Comparison of ENCODE assay signal across 1 cellular context in genomic region chr12:93214523-93215289, GRCh38.
TF ChIP-seq lines count a peak whose summit lies in the region.

No MANE protein-coding gene starts in this region.

TF ChIP-seq in HepG2, 621 proteins besides CTCF, POLR2A, EP300 and RAD21 (continued from another document and continues in another):
- TF ChIP-seq ZXDC (CRISPR knock-in tag; IDR thresholded peaks at IDR 0.05) (no peak), ZUFSP (CRISPR knock-in tag; IDR thresholded peaks at IDR 0.05; ENCODE audit: borderline replicate concordance) (no peak), FOXK2 (IDR thresholded peaks at IDR 0.05) (no peak), E2F1 (CRISPR knock-in tag; IDR thresholded peaks at IDR 0.05) (no peak), NFE2L1 (CRISPR knock-in tag; IDR thresholded peaks at IDR 0.05; ENCODE audit: borderline replicate concordance) (no peak), SIX1 (CRISPR knock-in tag; IDR thresholded peaks at IDR 0.05; ENCODE audit: borderline replicate concordance) (no peak), ZNF839 (CRISPR knock-in tag; IDR thresholded peaks at IDR 0.05; ENCODE audit: borderline replicate concordance) (no peak), STAT5B (CRISPR knock-in tag; IDR thresholded peaks at IDR 0.05) (no peak), NCOA2 (CRISPR knock-in tag; IDR thresholded peaks at IDR 0.05) (no peak), RBFOX2 (IDR thresholded peaks at IDR 0.05; ENCODE audit: low read depth, low read length) (no peak), ZFP37 (CRISPR knock-in tag; IDR thresholded peaks at IDR 0.05; ENCODE audit: borderline replicate concordance) (no peak), GATAD1 (CRISPR knock-in tag; IDR thresholded peaks at IDR 0.05) (no peak), ZNF326 (CRISPR knock-in tag; IDR thresholded peaks at IDR 0.05; ENCODE audit: borderline replicate concordance) (no peak), ZNF674 (CRISPR knock-in tag; IDR thresholded peaks at IDR 0.05; ENCODE audit: low read depth) (no peak), NFYB (CRISPR knock-in tag; IDR thresholded peaks at IDR 0.05) (no peak), KDM1A (CRISPR knock-in tag; IDR thresholded peaks at IDR 0.05) (no peak), ZBED4 (CRISPR knock-in tag; IDR thresholded peaks at IDR 0.05; ENCODE audit: borderline replicate concordance) (no peak), MTA3 (CRISPR knock-in tag; IDR thresholded peaks at IDR 0.05) (no peak), REL (CRISPR knock-in tag; conservative IDR thresholded peaks at IDR 0.05) (no peak), PPARG (CRISPR knock-in tag; conservative IDR thresholded peaks at IDR 0.05) (no peak), SMARCE1 (IDR thresholded peaks at IDR 0.05; ENCODE audit: borderline replicate concordance) (no peak), ZNF333 (CRISPR knock-in tag; IDR thresholded peaks at IDR 0.05; ENCODE audit: borderline replicate concordance) (no peak), ZNF501 (CRISPR knock-in tag; IDR thresholded peaks at IDR 0.05) (peak; percentile 64), FOSL1 (CRISPR knock-in tag; IDR thresholded peaks at IDR 0.05; ENCODE audit: borderline replicate concordance) (no peak), SSRP1 (CRISPR knock-in tag; IDR thresholded peaks at IDR 0.05) (no peak), ZNF329 (CRISPR knock-in tag; IDR thresholded peaks at IDR 0.05; ENCODE audit: low read depth) (no peak), KDM5B (CRISPR knock-in tag; IDR thresholded peaks at IDR 0.05; ENCODE audit: borderline replicate concordance) (no peak), ZBTB33 (CRISPR knock-in tag; IDR thresholded peaks at IDR 0.05) (no peak), RERE (CRISPR knock-in tag; IDR thresholded peaks at IDR 0.05; ENCODE audit: low read depth) (no peak)
- TF ChIP-seq, protein P1, sequence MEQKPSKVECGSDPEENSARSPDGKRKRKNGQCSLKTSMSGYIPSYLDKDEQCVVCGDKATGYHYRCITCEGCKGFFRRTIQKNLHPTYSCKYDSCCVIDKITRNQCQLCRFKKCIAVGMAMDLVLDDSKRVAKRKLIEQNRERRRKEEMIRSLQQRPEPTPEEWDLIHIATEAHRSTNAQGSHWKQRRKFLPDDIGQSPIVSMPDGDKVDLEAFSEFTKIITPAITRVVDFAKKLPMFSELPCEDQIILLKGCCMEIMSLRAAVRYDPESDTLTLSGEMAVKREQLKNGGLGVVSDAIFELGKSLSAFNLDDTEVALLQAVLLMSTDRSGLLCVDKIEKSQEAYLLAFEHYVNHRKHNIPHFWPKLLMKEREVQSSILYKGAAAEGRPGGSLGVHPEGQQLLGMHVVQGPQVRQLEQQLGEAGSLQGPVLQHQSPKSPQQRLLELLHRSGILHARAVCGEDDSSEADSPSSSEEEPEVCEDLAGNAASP (CRISPR knock-in tag; IDR thresholded peaks at IDR 0.05; ENCODE audit: borderline replicate concordance) = no peak
- TF ChIP-seq, protein P2, sequence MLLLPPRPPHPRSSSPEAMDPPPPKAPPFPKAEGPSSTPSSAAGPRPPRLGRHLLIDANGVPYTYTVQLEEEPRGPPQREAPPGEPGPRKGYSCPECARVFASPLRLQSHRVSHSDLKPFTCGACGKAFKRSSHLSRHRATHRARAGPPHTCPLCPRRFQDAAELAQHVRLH (CRISPR knock-in tag; IDR thresholded peaks at IDR 0.05; ENCODE audit: borderline replicate concordance, low read depth) = no peak
- TF ChIP-seq, protein P3, sequence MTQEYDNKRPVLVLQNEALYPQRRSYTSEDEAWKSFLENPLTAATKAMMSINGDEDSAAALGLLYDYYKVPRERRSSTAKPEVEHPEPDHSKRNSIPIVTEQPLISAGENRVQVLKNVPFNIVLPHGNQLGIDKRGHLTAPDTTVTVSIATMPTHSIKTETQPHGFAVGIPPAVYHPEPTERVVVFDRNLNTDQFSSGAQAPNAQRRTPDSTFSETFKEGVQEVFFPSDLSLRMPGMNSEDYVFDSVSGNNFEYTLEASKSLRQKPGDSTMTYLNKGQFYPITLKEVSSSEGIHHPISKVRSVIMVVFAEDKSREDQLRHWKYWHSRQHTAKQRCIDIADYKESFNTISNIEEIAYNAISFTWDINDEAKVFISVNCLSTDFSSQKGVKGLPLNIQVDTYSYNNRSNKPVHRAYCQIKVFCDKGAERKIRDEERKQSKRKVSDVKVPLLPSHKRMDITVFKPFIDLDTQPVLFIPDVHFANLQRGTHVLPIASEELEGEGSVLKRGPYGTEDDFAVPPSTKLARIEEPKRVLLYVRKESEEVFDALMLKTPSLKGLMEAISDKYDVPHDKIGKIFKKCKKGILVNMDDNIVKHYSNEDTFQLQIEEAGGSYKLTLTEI (CRISPR knock-in tag; conservative IDR thresholded peaks at IDR 0.05) = no peak
- TF ChIP-seq, protein P4, sequence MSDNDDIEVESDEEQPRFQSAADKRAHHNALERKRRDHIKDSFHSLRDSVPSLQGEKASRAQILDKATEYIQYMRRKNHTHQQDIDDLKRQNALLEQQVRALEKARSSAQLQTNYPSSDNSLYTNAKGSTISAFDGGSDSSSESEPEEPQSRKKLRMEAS (IDR thresholded peaks at IDR 0.05) = no peak
- TF ChIP-seq, protein P5, sequence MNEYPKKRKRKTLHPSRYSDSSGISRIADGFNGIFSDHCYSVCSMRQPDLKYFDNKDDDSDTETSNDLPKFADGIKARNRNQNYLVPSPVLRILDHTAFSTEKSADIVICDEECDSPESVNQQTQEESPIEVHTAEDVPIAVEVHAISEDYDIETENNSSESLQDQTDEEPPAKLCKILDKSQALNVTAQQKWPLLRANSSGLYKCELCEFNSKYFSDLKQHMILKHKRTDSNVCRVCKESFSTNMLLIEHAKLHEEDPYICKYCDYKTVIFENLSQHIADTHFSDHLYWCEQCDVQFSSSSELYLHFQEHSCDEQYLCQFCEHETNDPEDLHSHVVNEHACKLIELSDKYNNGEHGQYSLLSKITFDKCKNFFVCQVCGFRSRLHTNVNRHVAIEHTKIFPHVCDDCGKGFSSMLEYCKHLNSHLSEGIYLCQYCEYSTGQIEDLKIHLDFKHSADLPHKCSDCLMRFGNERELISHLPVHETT (CRISPR knock-in tag; conservative IDR thresholded peaks at IDR 0.05) = no peak
- TF ChIP-seq, protein P6, sequence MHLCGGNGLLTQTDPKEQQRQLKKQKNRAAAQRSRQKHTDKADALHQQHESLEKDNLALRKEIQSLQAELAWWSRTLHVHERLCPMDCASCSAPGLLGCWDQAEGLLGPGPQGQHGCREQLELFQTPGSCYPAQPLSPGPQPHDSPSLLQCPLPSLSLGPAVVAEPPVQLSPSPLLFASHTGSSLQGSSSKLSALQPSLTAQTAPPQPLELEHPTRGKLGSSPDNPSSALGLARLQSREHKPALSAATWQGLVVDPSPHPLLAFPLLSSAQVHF (CRISPR knock-in tag; IDR thresholded peaks at IDR 0.05) = no peak
